In genomic region chr18:63096327-63096874, GRCh38 we compare ENCODE assay signal across 17 cellular contexts.
DNase-seq lines count a peak whose midpoint lies in the region; ATAC-seq, FAIRE-seq and TF ChIP-seq lines count a peak whose summit lies in the region.
"Had no signal": no experiment of that assay in that cellular context is flagged by ENCODE, and none has a peak within 500 bp of the region (broad histone marks: within the 10 kb centered on the region; RNA-seq: fewer than 3 reads in every experiment).

No MANE protein-coding gene starts in this region.

- FAIRE-seq in GM12891 (lab: Jason Lieb, UNC): peak; percentile 28
- FAIRE-seq: A549, K562 had no signal

- peaks cover 41% of the 10 kb centered on the region for H3K4me1 Mint-ChIP-seq in CD8-positive, alpha-beta T cell (ENCODE audit: low read depth)

- peaks cover 0 to 11% (median 0%) of the 10 kb centered on the region in 11 experiments; a peak in 2 of 22 replicates for H3K27me3 ChIP-seq in BLaER1 treated with 17β-estradiol and CSF1 and Interleukin-3, amounts not matched to agents 10 nM and 100 nM
- no peaks in the 10 kb centered on the region for H3K27me3 ChIP-seq in Loucy (ENCODE audit: insufficient read depth, low read length, poor library complexity, severe bottlenecking)
- peaks cover 26% of the 10 kb centered on the region for H3K27me3 ChIP-seq in osteoblast (ENCODE audit: insufficient read depth, low read length)
- no peaks in the 10 kb centered on the region for H3K27me3 ChIP-seq in CD8-positive, alpha-beta T cell (ENCODE audit: insufficient read depth, low read length)

- peak overlapping the region in 6 of 11 experiments; percentile 85 to 97 (median 92); a peak in 10 of 22 replicates for H3K27ac ChIP-seq in BLaER1 treated with 17β-estradiol and CSF1 and Interleukin-3, amounts not matched to agents 10 nM and 100 nM
- no peak overlapping the region for H3K27ac ChIP-seq in osteoblast (ENCODE audit: low read depth, low read length)
- H3K27ac ChIP-seq in CD8-positive, alpha-beta T cell (ENCODE audit: low read depth, low read length): no peak overlapping the region
- H3K27ac ChIP-seq: A549 had no signal

- no peaks in the 10 kb centered on the region for H3K9me2 ChIP-seq in Loucy (replicated peaks; ENCODE audit: low read depth, low read length)

- no peak overlapping the region for H3K9ac ChIP-seq in BLaER1 treated with 17β-estradiol and CSF1 and Interleukin-3, amounts not matched to agents 10 nM and 100 nM
- H3K9ac ChIP-seq in Loucy (ENCODE audit: low read depth, low read length, poor library complexity, severe bottlenecking): peak overlapping the region; percentile 87

- POLR2A ChIA-PET in CD8-positive, alpha-beta T cell (lab: Charles Lee): interaction anchor here (0.6 kb wide), 1 partner anchor 192 kb away, joined by 3 read pairs; no protein-coding TSS in a partner anchor

- no peak for TF ChIP-seq CTCF in Loucy (conservative IDR thresholded peaks at IDR 0.05; ENCODE audit: low read length)
- no peak for TF ChIP-seq CTCF in osteoblast (IDR thresholded peaks at IDR 0.05; ENCODE audit: extremely low read depth, low read depth, low read length)
- no peak for TF ChIP-seq CTCF in CD8-positive, alpha-beta T cell (IDR thresholded peaks at IDR 0.05)

- no peak overlapping the region for H3K4me3 ChIP-seq in BLaER1 treated with 17β-estradiol and CSF1 and Interleukin-3, amounts not matched to agents 10 nM and 100 nM
- no peak overlapping the region for H3K4me3 ChIP-seq in Loucy (ENCODE audit: low read length, poor library complexity, severe bottlenecking)
- H3K4me3 ChIP-seq in osteoblast (ENCODE audit: insufficient read depth, low read length): no peak overlapping the region
- no peak overlapping the region for H3K4me3 ChIP-seq in CD8-positive, alpha-beta T cell (ENCODE audit: low read depth, low read length)
- H3K4me3 ChIP-seq: A549, HAP-1, K562 had no signal

- no peak for ATAC-seq in HG03135 (IDR thresholded peaks at IDR 0.05; ENCODE audit: unreplicated experiment)
- ATAC-seq in CD8-positive, alpha-beta T cell: no peak
- ATAC-seq in GM18909 (IDR thresholded peaks at IDR 0.05; ENCODE audit: poor library complexity, unreplicated experiment): no peak
- ATAC-seq: A549, K562 had no signal

- H3K27me3 Mint-ChIP-seq in CD8-positive, alpha-beta T cell (ENCODE audit: low read depth): no peaks in the 10 kb centered on the region
- H3K27me3 Mint-ChIP-seq: CD4-positive, alpha-beta T cell had no signal

- no peaks in the 10 kb centered on the region for H3K9me3 Mint-ChIP-seq in CD8-positive, alpha-beta T cell
- H3K9me3 Mint-ChIP-seq: CD4-positive, alpha-beta T cell; HFFc6 had no signal

- H3K4me1 ChIP-seq in BLaER1 treated with 17β-estradiol and CSF1 and Interleukin-3, amounts not matched to agents 10 nM and 100 nM: peaks cover 34 to 68% (median 59%) of the 10 kb centered on the region in 10 experiments
- H3K4me1 ChIP-seq in Loucy (ENCODE audit: insufficient read depth, low read length, poor library complexity, severe bottlenecking): peaks cover 74% of the 10 kb centered on the region
- H3K4me1 ChIP-seq in osteoblast (ENCODE audit: insufficient read depth, low read length): no peaks in the 10 kb centered on the region
- peaks cover 37% of the 10 kb centered on the region for H3K4me1 ChIP-seq in CD8-positive, alpha-beta T cell (ENCODE audit: insufficient read depth, low read length)
- H3K4me1 ChIP-seq: A549, HAP-1 had no signal

- no peak overlapping the region for H3K27ac Mint-ChIP-seq in CD8-positive, alpha-beta T cell
- H3K27ac Mint-ChIP-seq: HFFc6 had no signal

- H3F3A ChIP-seq in Loucy (ENCODE audit: low read depth): peaks cover 23% of the 10 kb centered on the region

- H3K4me3 Mint-ChIP-seq in CD8-positive, alpha-beta T cell: no peak overlapping the region
- H3K4me3 Mint-ChIP-seq: CD4-positive, alpha-beta T cell; HFFc6 had no signal

- intact Hi-C loops in CD8-positive, alpha-beta T cell (cut with DNase I, micrococcal nuclease): no loop called here

- CTCF ChIA-PET in CD8-positive, alpha-beta T cell (lab: Charles Lee): interaction anchor here (0.6 to 1.1 kb wide), 2 partner anchors 227 to 343 kb away, joined by 3 read pairs; no protein-coding TSS in a partner anchor

- peaks cover 0 to 46% (median 29%) of the 10 kb centered on the region in 11 experiments; a peak in 18 of 22 replicates for H3K9me3 ChIP-seq in BLaER1 treated with 17β-estradiol and CSF1 and Interleukin-3, amounts not matched to agents 10 nM and 100 nM (replicated peaks in 1 of 11)
- H3K9me3 ChIP-seq in Loucy (ENCODE audit: insufficient read depth, low read depth, low read length) (no peaks in the 10 kb centered on the region), osteoblast (ENCODE audit: low read depth, low read length) (no peaks in the 10 kb centered on the region)
- no peaks in the 10 kb centered on the region for H3K9me3 ChIP-seq in CD8-positive, alpha-beta T cell (ENCODE audit: low read length)
- H3K9me3 ChIP-seq: A549, HAP-1 had no signal

- 0 out of 2 replicates have a peak overlapping the region, but pooled peaks have one; percentile 10 for H2AFZ ChIP-seq in Loucy (ENCODE audit: low read length)
- H2AFZ ChIP-seq in osteoblast (ENCODE audit: low read length): no peak overlapping the region

- TF ChIP-seq POLR2A in GM12891 (IDR thresholded peaks at IDR 0.05; ENCODE audit: low read depth, low read length): no peak

- H3K79me2 ChIP-seq in Loucy (ENCODE audit: insufficient read depth, low read length): no peaks in the 10 kb centered on the region
- H3K79me2 ChIP-seq in osteoblast (ENCODE audit: insufficient read depth, low read length): no peaks in the 10 kb centered on the region

- no peaks in the 10 kb centered on the region; a peak in 1 of 22 replicates for H3K36me3 ChIP-seq in BLaER1 treated with 17β-estradiol and CSF1 and Interleukin-3, amounts not matched to agents 10 nM and 100 nM
- H3K36me3 ChIP-seq in Loucy (ENCODE audit: insufficient read depth, low read length) (no peaks in the 10 kb centered on the region), osteoblast (ENCODE audit: insufficient read depth, low read length) (no peaks in the 10 kb centered on the region)
- no peaks in the 10 kb centered on the region for H3K36me3 ChIP-seq in CD8-positive, alpha-beta T cell (ENCODE audit: insufficient read depth, low read length)
- H3K36me3 ChIP-seq: HAP-1 had no signal

- DNase-seq in GM12891 (ENCODE audit: insufficient read length, low spot score): no peak
- peak; percentile 39 for DNase-seq in osteoblast (ENCODE audit: insufficient read length, low spot score, missing footprints)
- DNase-seq in NCI-H510A (lab: John Stamatoyannopoulos, UW): no peak
- DNase-seq in CD8-positive, alpha-beta T cell: no peak
- DNase-seq: CD4-positive, alpha-beta T cell; COR-L47; GF-D8; GOT3; HFFc6; Kasumi-1 had no signal

- H3K4me2 ChIP-seq in BLaER1 treated with 17β-estradiol and CSF1 and Interleukin-3, amounts not matched to agents 10 nM and 100 nM: peak overlapping the region in 7 of 11 experiments; percentile 3 to 98 (median 92); a peak in 8 of 22 replicates
- H3K4me2 ChIP-seq in Loucy (ENCODE audit: low read depth, low read length, poor library complexity, severe bottlenecking) (no peak overlapping the region), osteoblast (ENCODE audit: insufficient read depth, low read length) (no peak overlapping the region)
- H3K4me2 ChIP-seq: A549 had no signal

- no peaks in the 10 kb centered on the region for H3K36me3 Mint-ChIP-seq in CD8-positive, alpha-beta T cell

- H4K20me1 ChIP-seq in BLaER1 treated with 17β-estradiol and CSF1 and Interleukin-3, amounts not matched to agents 10 nM and 100 nM: no peaks in the 10 kb centered on the region
- H4K20me1 ChIP-seq in Loucy (ENCODE audit: insufficient read depth, low read length, poor library complexity, severe bottlenecking) (no peaks in the 10 kb centered on the region), osteoblast (ENCODE audit: insufficient read depth, low read length) (no peaks in the 10 kb centered on the region)

TF ChIP-seq in GM12891, 5 proteins besides CTCF, POLR2A, EP300 and RAD21:
- TF ChIP-seq POLR2AphosphoS5 (IDR thresholded peaks at IDR 0.05; ENCODE audit: low read depth, low read length) (no peak), POU2F2 (IDR thresholded peaks at IDR 0.05; ENCODE audit: low read depth, low read length) (no peak), TAF1 (IDR thresholded peaks at IDR 0.05; ENCODE audit: low read depth, low read length) (no peak), PAX5 (IDR thresholded peaks at IDR 0.05; ENCODE audit: insufficient read depth, low read length, severe bottlenecking) (no peak), SPI1 (IDR thresholded peaks at IDR 0.05; ENCODE audit: low read depth, low read length) (no peak)

Comparison
In these comparisons a context has a peak if more than half of its experiments do, and no peak if none do; other contexts are left out.
1. H3K27ac ChIP-seq: peak in BLaER1 treated with 17β-estradiol and CSF1 and Interleukin-3, amounts not matched to agents 10 nM and 100 nM (6 of 11); none in osteoblast (single experiment) and CD8-positive, alpha-beta T cell (single experiment).
2. H3K4me2 ChIP-seq: peak in BLaER1 treated with 17β-estradiol and CSF1 and Interleukin-3, amounts not matched to agents 10 nM and 100 nM (7 of 11); none in Loucy (single experiment) and osteoblast (single experiment).